Comparison of ENCODE assay signal across 8 cellular contexts in genomic region chrX:130120321-130120731, GRCh38. TPM values are rescaled to one million over a fixed set of nuclear protein-coding genes. Genes with fewer than 3 reads are reported as not detected.
DNase-seq lines count a peak whose midpoint lies in the region; ATAC-seq and TF ChIP-seq lines count a peak whose summit lies in the region.

No MANE protein-coding gene starts in this region.

- H3K4me3 Mint-ChIP-seq in CD8-positive, alpha-beta T cell = peak overlapping the region; percentile 73

- WGBS in mesenchymal stem cell = 12% methylated on average over 18 of the region's 28 CpGs

- H2BK15ac ChIP-seq in mesenchymal stem cell (ENCODE audit: low read depth, poor library complexity, severe bottlenecking) = peak overlapping the region; percentile 80

- H3K9me3 ChIP-seq in CD8-positive, alpha-beta T cell (ENCODE audit: low read length) = no peaks in the 10 kb centered on the region
- no peaks in the 10 kb centered on the region for H3K9me3 ChIP-seq in mesenchymal stem cell (ENCODE audit: control insufficient read depth, low read length)

- intact Hi-C loops in CD8-positive, alpha-beta T cell (cut with DNase I, micrococcal nuclease) = loop anchor here (1.0 to 5.0 kb wide), 4 partner anchors 28 to 72 kb away; partner anchors contain the start of gene AIFM1 (in 1 of the 2)

- peak overlapping the region; percentile 46 for H3K4me3 ChIP-seq in CD8-positive, alpha-beta T cell (ENCODE audit: low read depth, low read length)
- H3K4me3 ChIP-seq in brain microvascular endothelial cell (ENCODE audit: low read depth, low read length) (peak overlapping the region; percentile 44), mesenchymal stem cell (ENCODE audit: insufficient read depth in 1 of 2, low read depth in 1 of 2, low read length in 2 of 2) (peak overlapping the region; percentile 48 to 63)

- peak overlapping the region; percentile 72 for H4K91ac ChIP-seq in mesenchymal stem cell (ENCODE audit: low read length)

- H2BK5ac ChIP-seq in mesenchymal stem cell (ENCODE audit: low read depth, low read length, poor library complexity, severe bottlenecking) = no peak overlapping the region

- no peaks in the 10 kb centered on the region for H3K79me1 ChIP-seq in mesenchymal stem cell (replicated peaks; ENCODE audit: low read length, poor library complexity, severe bottlenecking)

- H3K4me1 ChIP-seq in CD8-positive, alpha-beta T cell (ENCODE audit: insufficient read depth, low read length) = no peaks in the 10 kb centered on the region
- H3K4me1 ChIP-seq in mesenchymal stem cell (ENCODE audit: control insufficient read depth, insufficient read depth, low read depth, low read length) = peaks cover 25% of the 10 kb centered on the region

- H3K4ac ChIP-seq in mesenchymal stem cell (ENCODE audit: low read depth in 1 of 2, low read length in 2 of 2) = no peak overlapping the region

- no peaks in the 10 kb centered on the region for H3K27me3 ChIP-seq in CD8-positive, alpha-beta T cell (ENCODE audit: insufficient read depth, low read length)
- no peaks in the 10 kb centered on the region for H3K27me3 ChIP-seq in brain microvascular endothelial cell (replicated peaks)
- peaks cover 0 to 19% of the 10 kb centered on the region in 2 experiments for H3K27me3 ChIP-seq in mesenchymal stem cell (ENCODE audit: control insufficient read depth in 1 of 2, insufficient read depth in 1 of 2, low read length in 2 of 2)

- peak overlapping the region; percentile 74 for H3K9ac ChIP-seq in mesenchymal stem cell (ENCODE audit: low read length)

- no peak overlapping the region for H2BK120ac ChIP-seq in mesenchymal stem cell (ENCODE audit: low read depth, low read length)

- no peak overlapping the region for H3K27ac ChIP-seq in CD8-positive, alpha-beta T cell (ENCODE audit: low read depth, low read length)
- H3K27ac ChIP-seq in brain microvascular endothelial cell (peak overlapping the region; percentile 64), mesenchymal stem cell (ENCODE audit: low read length, poor library complexity, severe bottlenecking) (no peak overlapping the region)

- no peaks in the 10 kb centered on the region for H3K27me3 Mint-ChIP-seq in CD8-positive, alpha-beta T cell (ENCODE audit: low read depth)

- POLR2A ChIA-PET in CD8-positive, alpha-beta T cell (lab: Charles Lee) = interaction anchor here (1.5 to 2.5 kb wide), 3 partner anchors 28 to 38 kb away, joined by 4 to 11 read pairs (median 7); no protein-coding TSS in a partner anchor

- H3K27ac Mint-ChIP-seq in CD8-positive, alpha-beta T cell = no peak overlapping the region

- H2AFZ ChIP-seq in mesenchymal stem cell (ENCODE audit: low read depth, low read length) = peak overlapping the region; percentile 42

- no peak overlapping the region for H3K23ac ChIP-seq in mesenchymal stem cell (ENCODE audit: low read length in 2 of 2)

- H2BK12ac ChIP-seq in mesenchymal stem cell (ENCODE audit: low read length in 2 of 2) = peak overlapping the region in 1 of 2 experiments; percentile 63

- H3K18ac ChIP-seq in mesenchymal stem cell (ENCODE audit: low read depth in 1 of 2, low read length in 2 of 2) = peak overlapping the region in 1 of 2 experiments; percentile 67

- ATAC-seq in CD8-positive, alpha-beta T cell = peak; percentile 44
- ATAC-seq in GM19463 (IDR thresholded peaks at IDR 0.05; ENCODE audit: unreplicated experiment) = peak; percentile 28
- peak; percentile 46 for ATAC-seq in HG03460 (IDR thresholded peaks at IDR 0.05; ENCODE audit: unreplicated experiment)

- no peaks in the 10 kb centered on the region for H3K9me3 Mint-ChIP-seq in CD8-positive, alpha-beta T cell

- DNase-seq in CD8-positive, alpha-beta T cell = peak in 2 of 7 experiments; percentile 21 to 52
- DNase-seq in brain microvascular endothelial cell (no peak), mesenchymal stem cell (peak; percentile 70), KG1 (lab: John Stamatoyannopoulos, UW) (no peak), NCI-H1436 (lab: John Stamatoyannopoulos, UW) (no peak)
- no peak for DNase-seq in stimulated activated CD4-positive, alpha-beta T cell treated with anti-CD3 and anti-CD28 coated beads, Interleukin-12 subunit alpha, Interleukin-12 subunit beta, amount 100 ng/mL, for 4 hours

- peak overlapping the region; percentile 75 for H4K8ac ChIP-seq in mesenchymal stem cell (ENCODE audit: low read length)

- no peak overlapping the region for H2AK5ac ChIP-seq in mesenchymal stem cell (ENCODE audit: low read length, severe bottlenecking)

- H3K36me3 ChIP-seq in CD8-positive, alpha-beta T cell (ENCODE audit: insufficient read depth, low read length) = no peaks in the 10 kb centered on the region
- H3K36me3 ChIP-seq in brain microvascular endothelial cell (replicated peaks) (no peaks in the 10 kb centered on the region), mesenchymal stem cell (ENCODE audit: control insufficient read depth in 1 of 2, insufficient read depth in 2 of 2, low read depth in 1 of 2, low read length in 2 of 2) (peaks cover 0 to 3% of the 10 kb centered on the region in 2 experiments)

- peaks cover 3% of the 10 kb centered on the region for H3K36me3 Mint-ChIP-seq in CD8-positive, alpha-beta T cell

- no peak overlapping the region for H3K14ac ChIP-seq in mesenchymal stem cell (ENCODE audit: low read length in 2 of 2)

- CTCF ChIA-PET in CD8-positive, alpha-beta T cell (lab: Charles Lee) = interaction anchor here (0.5 to 8.8 kb wide), 17 partner anchors 14 to 483 kb away, joined by 3 to 129 read pairs (median 4); no protein-coding TSS in a partner anchor

- H3K4me2 ChIP-seq in mesenchymal stem cell (ENCODE audit: low read length, poor library complexity, severe bottlenecking) = peak overlapping the region; percentile 73

- TF ChIP-seq CTCF in CD8-positive, alpha-beta T cell (IDR thresholded peaks at IDR 0.05) = no peak
- no peak for TF ChIP-seq CTCF in brain microvascular endothelial cell (IDR thresholded peaks at IDR 0.05; ENCODE audit: low read depth, low read length, missing control alignments)

- H3K4me1 Mint-ChIP-seq in CD8-positive, alpha-beta T cell (ENCODE audit: low read depth) = peaks cover 7% of the 10 kb centered on the region

- in situ Hi-C loops in brain microvascular endothelial cell (cut with HindIII; ENCODE audit: low pct_ligation_motif_present, low sequenced_read_pairs) = no loop called here

RNA-seq across cellular contexts. Expression of gene ELF4, which starts 10.0 kb away (rescaled TPM):
- total RNA-seq in CD8-positive, alpha-beta T cell = 10 to 100 TPM; 11.7 to 13.8 TPM
- polyA plus RNA-seq in mesenchymal stem cell (2013, experiment 1 of 2) = 21.0 TPM
- polyA plus RNA-seq in mesenchymal stem cell (2013, experiment 2 of 2) = 20.8 TPM

RNA-seq across cellular contexts. Expression of gene AIFM1, which starts 45.3 kb away (rescaled TPM):
- 1 to 10 TPM; 4.4 to 4.9 TPM for total RNA-seq in CD8-positive, alpha-beta T cell
- 34.2 TPM for polyA plus RNA-seq in mesenchymal stem cell (2013, experiment 1 of 2)
- 34.5 TPM for polyA plus RNA-seq in mesenchymal stem cell (2013, experiment 2 of 2)

RNA-seq across cellular contexts. Expression of gene RAB33A, which starts 51.4 kb away (rescaled TPM):
- 1 to 10 TPM; 9.2 to 9.7 TPM for total RNA-seq in CD8-positive, alpha-beta T cell
- 4.6 TPM for polyA plus RNA-seq in mesenchymal stem cell (2013, experiment 1 of 2)
- 4.7 TPM for polyA plus RNA-seq in mesenchymal stem cell (2013, experiment 2 of 2)
